8 cellular contexts compared by ENCODE assay signal in genomic region chr5:160312139-160312959, GRCh38. TPM values are rescaled to one million over a fixed set of nuclear protein-coding genes. Genes with fewer than 3 reads are reported as not detected.
DNase-seq lines count a peak whose midpoint lies in the region; ATAC-seq and TF ChIP-seq lines count a peak whose summit lies in the region.

Gene CCNJL (minus strand): TSS chr5:160312564. CDS start chr5:160311923, 641 bp downstream.

- H3K4me3 ChIP-seq in HL-60 (replicated peaks; ENCODE audit: insufficient read depth, low read length), result peak within 1 kb of the TSS; percentile 42
- peak within 1 kb of the TSS; percentile 79 to 86 for H3K4me3 ChIP-seq in Panc1 (ENCODE audit: low read depth in 2 of 2, low read length in 2 of 2)
- H3K4me3 ChIP-seq in colonic mucosa, result peak within 1 kb of the TSS; percentile 74

- H3K27ac Mint-ChIP-seq in stimulated activated memory B cell treated with anti-CD40 and anti-IgM and Interleukin-4, amounts not matched to agents 10 μg/mL and 1 μg/mL and 100 μg/mL, for 72 hours, result peak within 1 kb of the TSS; percentile 20

- BruUV-seq in Panc1 (replicated peaks; lab: Mats Ljungman, UMichigan), result no TSS peak

- peaks cover 5% of the 10 kb centered on the region for H3K36me3 Mint-ChIP-seq in stimulated activated memory B cell treated with anti-CD40 and anti-IgM and Interleukin-4, amounts not matched to agents 10 μg/mL and 1 μg/mL and 100 μg/mL, for 72 hours

- peaks cover 32% of the 10 kb centered on the region for H3K27me3 ChIP-seq in HL-60 (ENCODE audit: insufficient read depth, poor library complexity, severe bottlenecking)
- H3K27me3 ChIP-seq in Panc1 (ENCODE audit: control insufficient read depth, insufficient read depth, low read length), result no peaks in the 10 kb centered on the region
- peaks cover 4% of the 10 kb centered on the region for H3K27me3 ChIP-seq in colonic mucosa

- no peaks in the 10 kb centered on the region for H3K9me3 ChIP-seq in Panc1 (ENCODE audit: control insufficient read depth, insufficient read depth, low read depth, low read length)
- no peaks in the 10 kb centered on the region for H3K9me3 ChIP-seq in colonic mucosa

- H3K4me3 Mint-ChIP-seq in stimulated activated memory B cell treated with anti-CD40 and anti-IgM and Interleukin-4, amounts not matched to agents 10 μg/mL and 1 μg/mL and 100 μg/mL, for 72 hours, result peak within 1 kb of the TSS; percentile 75

- H3K4me1 ChIP-seq in Panc1 (ENCODE audit: control insufficient read depth, insufficient read depth, low read length) (peaks cover 51% of the 10 kb centered on the region), colonic mucosa (no peaks in the 10 kb centered on the region)

- peak; percentile 78 for ATAC-seq in Panc1
- no peak for ATAC-seq in stimulated activated memory B cell treated with anti-CD40 and anti-IgM and Interleukin-4, amounts not matched to agents 10 μg/mL and 1 μg/mL and 100 μg/mL, for 72 hours

- peaks cover 65% of the 10 kb centered on the region for H3K27me3 Mint-ChIP-seq in stimulated activated memory B cell treated with anti-CD40 and anti-IgM and Interleukin-4, amounts not matched to agents 10 μg/mL and 1 μg/mL and 100 μg/mL, for 72 hours

- H3K9me3 Mint-ChIP-seq in stimulated activated memory B cell treated with anti-CD40 and anti-IgM and Interleukin-4, amounts not matched to agents 10 μg/mL and 1 μg/mL and 100 μg/mL, for 72 hours, result no peaks in the 10 kb centered on the region

- H3K27ac ChIP-seq in HL-60 (replicated peaks) (no peak within 1 kb of the TSS), Panc1 (ENCODE audit: low read length) (peak within 1 kb of the TSS; percentile 98), colonic mucosa (peak within 1 kb of the TSS; percentile 65)

- TF ChIP-seq CTCF in GM13976 (IDR thresholded peaks at IDR 0.05; ENCODE audit: borderline replicate concordance, control extremely low read depth, extremely low read depth, insufficient read depth, missing control alignments) (no peak), HL-60 (IDR thresholded peaks at IDR 0.05; ENCODE audit: insufficient read depth, low read length) (no peak), Panc1 (IDR thresholded peaks at IDR 0.05) (no peak), colonic mucosa (IDR thresholded peaks at IDR 0.05) (no peak)

- intact Hi-C loops in Panc1 (cut with micrococcal nuclease; ENCODE audit: unreplicated experiment) (no loop called here), colonic mucosa (cut with DNase I) (no loop called here)

- H3K9ac ChIP-seq in colonic mucosa (ENCODE audit: low read depth in 2 of 2, low read length in 2 of 2), result peak within 1 kb of the TSS; percentile 70 to 73

- in situ Hi-C loops in ACHN (cut with HindIII; ENCODE audit: low pct_ligation_motif_present, low pct_unique_long_range_greater_than_20kb, low sequenced_read_pairs), result no loop called here
- in situ Hi-C loops in GM13976 (cut with MboI; ENCODE audit: low sequenced_read_pairs, unreplicated experiment), result no loop called here
- in situ Hi-C loops in Panc1 (cut with HindIII; ENCODE audit: low pct_unique_long_range_greater_than_20kb, low sequenced_read_pairs), result loop anchor here (10.0 kb wide), 1 partner anchor 88 kb away; the partner anchor contains the start of gene FABP6

- POLR2A ChIA-PET in Panc1 (lab: Charles Lee), result no interaction called here

- H3K36me3 ChIP-seq in Panc1 (ENCODE audit: control insufficient read depth, insufficient read depth, low read length) (no peaks in the 10 kb centered on the region), colonic mucosa (no peaks in the 10 kb centered on the region)

- DNase-seq in ACHN (peak; percentile 72), GM13976 (ENCODE audit: low spot score) (peak; percentile 79), HL-60 (ENCODE audit: low read depth in 1 of 2, low spot score in 1 of 2) (no peak), Panc1 (ENCODE audit: low read depth, low spot score) (no peak), colonic mucosa (peak; percentile 52), kidney tubule cell (ENCODE audit: low spot score) (peak; percentile 80)
- DNase-seq in stimulated activated naive CD4-positive, alpha-beta T cell treated with Interleukin-2 at 50 U/mL for 16 hours (lab: John Stamatoyannopoulos, UW), result no peak

- peaks cover 8% of the 10 kb centered on the region for H3K4me1 Mint-ChIP-seq in stimulated activated memory B cell treated with anti-CD40 and anti-IgM and Interleukin-4, amounts not matched to agents 10 μg/mL and 1 μg/mL and 100 μg/mL, for 72 hours

- CTCF ChIA-PET in Panc1 (lab: Charles Lee), result interaction anchor here (0.7 to 1.1 kb wide), 2 partner anchors 113 to 162 kb away, joined by 3 read pairs; no protein-coding TSS in a partner anchor

RNA-seq across cellular contexts. Expression of gene CCNJL, which starts in this region (rescaled TPM):
- 35.0 TPM for total RNA-seq in Panc1 (2021; ENCODE audit: unreplicated experiment)
- 65.1 TPM for polyA plus RNA-seq in Panc1 (2012; ENCODE audit: insufficient read length)
- total RNA-seq in colonic mucosa, result 10 to 100 TPM; 14.6 to 21.6 TPM

Comparison
In these comparisons a context has a peak if more than half of its experiments do, and no peak if none do; other contexts are left out.
1. DNase-seq: peak in ACHN (single experiment), GM13976 (single experiment), colonic mucosa (single experiment) and kidney tubule cell (single experiment); none in HL-60 (0 of 2), Panc1 (single experiment) and stimulated activated naive CD4-positive, alpha-beta T cell treated with Interleukin-2 at 50 U/mL for 16 hours (single experiment).
2. Peak in every context shown above with its lines, with median percentiles within 50 percentile points of each other: H3K4me3 ChIP-seq.